Comparison of ENCODE assay signal across 8 cellular contexts in genomic region chr1:29179641-29180184, GRCh38. TPM values are rescaled to one million over a fixed set of nuclear protein-coding genes. Genes with fewer than 3 reads are reported as not detected.
DNase-seq lines count a peak whose midpoint lies in the region; ATAC-seq and TF ChIP-seq lines count a peak whose summit lies in the region.

No MANE protein-coding gene starts in this region.

- no peaks in the 10 kb centered on the region for H3K9me3 ChIP-seq in SK-N-MC (ENCODE audit: low read depth, low read length)
- no peaks in the 10 kb centered on the region for H3K9me3 ChIP-seq in esophagus muscularis mucosa

- DNase-seq in GM12865 (ENCODE audit: low read depth) (no peak), SK-N-MC (ENCODE audit: low read depth, low spot score) (no peak), esophagus muscularis mucosa (ENCODE audit: extremely low spot score) (no peak), retinal pigment epithelial cell (ENCODE audit: low read depth) (no peak), AG20443 (ENCODE audit: low spot score) (no peak), NCI-H446 treated with DMSO at 0.1 percent for 48 hours (lab: John Stamatoyannopoulos, UW) (no peak), occipital lobe (lab: John Stamatoyannopoulos, UW) (no peak)

- ATAC-seq in HG02623 (IDR thresholded peaks at IDR 0.05; ENCODE audit: unreplicated experiment) = no peak

- TF ChIP-seq CTCF in GM12865 (IDR thresholded peaks at IDR 0.05; ENCODE audit: insufficient read depth, low read depth, low read length, missing control alignments) = no peak
- no peak for TF ChIP-seq CTCF in esophagus muscularis mucosa (IDR thresholded peaks at IDR 0.05)
- no peak for TF ChIP-seq CTCF in retinal pigment epithelial cell (conservative IDR thresholded peaks at IDR 0.05; ENCODE audit: low read depth, low read length)

- H3K4me1 ChIP-seq in esophagus muscularis mucosa = peaks cover 53 to 63% (median 59%) of the 10 kb centered on the region in 4 donors

- WGBS in esophagus muscularis mucosa = 17% methylated on average over 4 of the region's 4 CpGs

- H3K9ac ChIP-seq in SK-N-MC (ENCODE audit: insufficient read length) = peak overlapping the region; percentile 100

- intact Hi-C loops in esophagus muscularis mucosa (cut with DNase I) = loop anchor here (2.0 to 10.0 kb wide), 2 partner anchors 57 to 535 kb away; partner anchors contain the start of genes RNU11, TAF12 and TMEM200B

- TF ChIP-seq EP300 in esophagus muscularis mucosa (IDR thresholded peaks at IDR 0.05) = no peak

- H3K4me3 ChIP-seq in GM12865 (ENCODE audit: low read depth, low read length) = peak overlapping the region; percentile 79
- H3K4me3 ChIP-seq in SK-N-MC = peak overlapping the region; percentile 98
- H3K4me3 ChIP-seq in esophagus muscularis mucosa = peak overlapping the region; percentile 73 to 98 (median 88)
- peak overlapping the region; percentile 92 for H3K4me3 ChIP-seq in retinal pigment epithelial cell (ENCODE audit: low read length)

- H3K27me3 ChIP-seq in esophagus muscularis mucosa = no peaks in the 10 kb centered on the region

- TF ChIP-seq POLR2A in esophagus muscularis mucosa (IDR thresholded peaks at IDR 0.05; ENCODE audit: low read depth) = no peak

- peak overlapping the region; percentile 38 for H3K27ac ChIP-seq in SK-N-MC
- H3K27ac ChIP-seq in esophagus muscularis mucosa (replicated peaks in 1 of 4) = peak overlapping the region; percentile 2 to 100 (median 99)

- peaks cover 23% of the 10 kb centered on the region for H3K36me3 ChIP-seq in SK-N-MC (ENCODE audit: insufficient read depth, low read length)
- peaks cover 0 to 6% (median 0%) of the 10 kb centered on the region in 4 donors for H3K36me3 ChIP-seq in esophagus muscularis mucosa

RNA-seq across cellular contexts. Expression of gene SRSF4, which starts 2.0 kb away (rescaled TPM):
- total RNA-seq in esophagus muscularis mucosa = 100 to 1,000 TPM in 2 of 4 donors, 10 to 100 TPM in 2; 90.3 to 113 (median 98.3) TPM
- total RNA-seq in occipital lobe = 38.4 TPM

RNA-seq across cellular contexts. Expression of gene MECR, which starts 51.0 kb away (rescaled TPM):
- total RNA-seq in esophagus muscularis mucosa (10 to 100 TPM; 15.4 to 20.2 (median 18.6) TPM), occipital lobe (15.8 TPM)

RNA-seq across cellular contexts. Expression of gene TMEM200B, which starts 56.0 kb away (rescaled TPM):
- total RNA-seq in esophagus muscularis mucosa (10 to 100 TPM; 14.5 to 44.8 (median 28.2) TPM), occipital lobe (0.94 TPM)

RNA-seq across cellular contexts. Expression of gene PTPRU, which starts 56.6 kb away (rescaled TPM):
- total RNA-seq in esophagus muscularis mucosa (10 to 100 TPM; 19.5 to 32.7 (median 27.5) TPM), occipital lobe (23.6 TPM)
